1 cellular context compared by ENCODE assay signal in the genomic region with DNA sequence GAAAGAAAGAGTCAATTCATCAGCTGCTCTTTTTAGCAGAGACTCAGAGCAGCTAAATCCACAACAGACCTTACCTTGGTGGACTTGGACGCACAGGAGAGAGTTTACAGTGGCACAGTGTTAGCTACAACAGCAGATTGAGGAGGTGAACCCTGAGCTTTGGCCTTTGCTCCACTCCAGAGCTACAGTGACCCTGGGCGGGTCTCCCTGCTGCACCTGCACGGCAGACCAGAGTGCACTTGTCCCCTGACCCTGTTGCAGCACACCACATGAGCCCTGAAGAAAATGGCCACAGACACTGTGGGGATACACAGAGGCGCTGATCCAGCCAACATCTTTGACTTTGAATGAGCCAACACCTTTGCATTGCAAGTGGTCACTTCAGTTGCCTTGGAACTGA.
TF ChIP-seq lines count a peak whose summit lies in the region.

No MANE protein-coding gene starts in this region.

TF ChIP-seq in HepG2, 621 proteins besides CTCF, POLR2A, EP300 and RAD21 (continued from another document and continues in another):
- TF ChIP-seq, protein P1, sequence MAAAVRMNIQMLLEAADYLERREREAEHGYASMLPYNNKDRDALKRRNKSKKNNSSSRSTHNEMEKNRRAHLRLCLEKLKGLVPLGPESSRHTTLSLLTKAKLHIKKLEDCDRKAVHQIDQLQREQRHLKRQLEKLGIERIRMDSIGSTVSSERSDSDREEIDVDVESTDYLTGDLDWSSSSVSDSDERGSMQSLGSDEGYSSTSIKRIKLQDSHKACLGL (CRISPR knock-in tag; IDR thresholded peaks at IDR 0.05) = no peak
- TF ChIP-seq, protein P2, sequence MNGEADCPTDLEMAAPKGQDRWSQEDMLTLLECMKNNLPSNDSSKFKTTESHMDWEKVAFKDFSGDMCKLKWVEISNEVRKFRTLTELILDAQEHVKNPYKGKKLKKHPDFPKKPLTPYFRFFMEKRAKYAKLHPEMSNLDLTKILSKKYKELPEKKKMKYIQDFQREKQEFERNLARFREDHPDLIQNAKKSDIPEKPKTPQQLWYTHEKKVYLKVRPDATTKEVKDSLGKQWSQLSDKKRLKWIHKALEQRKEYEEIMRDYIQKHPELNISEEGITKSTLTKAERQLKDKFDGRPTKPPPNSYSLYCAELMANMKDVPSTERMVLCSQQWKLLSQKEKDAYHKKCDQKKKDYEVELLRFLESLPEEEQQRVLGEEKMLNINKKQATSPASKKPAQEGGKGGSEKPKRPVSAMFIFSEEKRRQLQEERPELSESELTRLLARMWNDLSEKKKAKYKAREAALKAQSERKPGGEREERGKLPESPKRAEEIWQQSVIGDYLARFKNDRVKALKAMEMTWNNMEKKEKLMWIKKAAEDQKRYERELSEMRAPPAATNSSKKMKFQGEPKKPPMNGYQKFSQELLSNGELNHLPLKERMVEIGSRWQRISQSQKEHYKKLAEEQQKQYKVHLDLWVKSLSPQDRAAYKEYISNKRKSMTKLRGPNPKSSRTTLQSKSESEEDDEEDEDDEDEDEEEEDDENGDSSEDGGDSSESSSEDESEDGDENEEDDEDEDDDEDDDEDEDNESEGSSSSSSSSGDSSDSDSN (CRISPR knock-in tag; IDR thresholded peaks at IDR 0.05) = 0 out of 2 replicates have a peak, but pooled peaks have one; percentile 21
- TF ChIP-seq GFI1 (CRISPR knock-in tag; IDR thresholded peaks at IDR 0.05; ENCODE audit: borderline replicate concordance) = peak; percentile 55; the same call in 1 of the 2 replicates
- TF ChIP-seq KDM2A (CRISPR knock-in tag; IDR thresholded peaks at IDR 0.05; ENCODE audit: borderline replicate concordance, low read depth) = no peak; the same call in 1 of the 2 replicates
- TF ChIP-seq ZNF451 (CRISPR knock-in tag; IDR thresholded peaks at IDR 0.05) = peak; percentile 72; the same call in 1 of the 2 replicates
- TF ChIP-seq, protein P3, sequence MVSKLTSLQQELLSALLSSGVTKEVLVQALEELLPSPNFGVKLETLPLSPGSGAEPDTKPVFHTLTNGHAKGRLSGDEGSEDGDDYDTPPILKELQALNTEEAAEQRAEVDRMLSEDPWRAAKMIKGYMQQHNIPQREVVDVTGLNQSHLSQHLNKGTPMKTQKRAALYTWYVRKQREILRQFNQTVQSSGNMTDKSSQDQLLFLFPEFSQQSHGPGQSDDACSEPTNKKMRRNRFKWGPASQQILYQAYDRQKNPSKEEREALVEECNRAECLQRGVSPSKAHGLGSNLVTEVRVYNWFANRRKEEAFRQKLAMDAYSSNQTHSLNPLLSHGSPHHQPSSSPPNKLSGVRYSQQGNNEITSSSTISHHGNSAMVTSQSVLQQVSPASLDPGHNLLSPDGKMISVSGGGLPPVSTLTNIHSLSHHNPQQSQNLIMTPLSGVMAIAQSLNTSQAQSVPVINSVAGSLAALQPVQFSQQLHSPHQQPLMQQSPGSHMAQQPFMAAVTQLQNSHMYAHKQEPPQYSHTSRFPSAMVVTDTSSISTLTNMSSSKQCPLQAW (CRISPR knock-in tag; IDR thresholded peaks at IDR 0.05) = peak; percentile 78; the same call in 1 of the 2 replicates
- TF ChIP-seq JUNB (CRISPR knock-in tag; IDR thresholded peaks at IDR 0.05; ENCODE audit: borderline replicate concordance) = no peak
- peak; percentile 78; the same call in 1 of the 2 replicates for TF ChIP-seq HOXA3 (CRISPR knock-in tag; IDR thresholded peaks at IDR 0.05)
- TF ChIP-seq RORA (CRISPR knock-in tag; IDR thresholded peaks at IDR 0.05) = no peak
- no peak for TF ChIP-seq CHCHD3 (CRISPR knock-in tag; IDR thresholded peaks at IDR 0.05)
- no peak for TF ChIP-seq ZBTB21 (CRISPR knock-in tag; IDR thresholded peaks at IDR 0.05)
- TF ChIP-seq, protein P4, sequence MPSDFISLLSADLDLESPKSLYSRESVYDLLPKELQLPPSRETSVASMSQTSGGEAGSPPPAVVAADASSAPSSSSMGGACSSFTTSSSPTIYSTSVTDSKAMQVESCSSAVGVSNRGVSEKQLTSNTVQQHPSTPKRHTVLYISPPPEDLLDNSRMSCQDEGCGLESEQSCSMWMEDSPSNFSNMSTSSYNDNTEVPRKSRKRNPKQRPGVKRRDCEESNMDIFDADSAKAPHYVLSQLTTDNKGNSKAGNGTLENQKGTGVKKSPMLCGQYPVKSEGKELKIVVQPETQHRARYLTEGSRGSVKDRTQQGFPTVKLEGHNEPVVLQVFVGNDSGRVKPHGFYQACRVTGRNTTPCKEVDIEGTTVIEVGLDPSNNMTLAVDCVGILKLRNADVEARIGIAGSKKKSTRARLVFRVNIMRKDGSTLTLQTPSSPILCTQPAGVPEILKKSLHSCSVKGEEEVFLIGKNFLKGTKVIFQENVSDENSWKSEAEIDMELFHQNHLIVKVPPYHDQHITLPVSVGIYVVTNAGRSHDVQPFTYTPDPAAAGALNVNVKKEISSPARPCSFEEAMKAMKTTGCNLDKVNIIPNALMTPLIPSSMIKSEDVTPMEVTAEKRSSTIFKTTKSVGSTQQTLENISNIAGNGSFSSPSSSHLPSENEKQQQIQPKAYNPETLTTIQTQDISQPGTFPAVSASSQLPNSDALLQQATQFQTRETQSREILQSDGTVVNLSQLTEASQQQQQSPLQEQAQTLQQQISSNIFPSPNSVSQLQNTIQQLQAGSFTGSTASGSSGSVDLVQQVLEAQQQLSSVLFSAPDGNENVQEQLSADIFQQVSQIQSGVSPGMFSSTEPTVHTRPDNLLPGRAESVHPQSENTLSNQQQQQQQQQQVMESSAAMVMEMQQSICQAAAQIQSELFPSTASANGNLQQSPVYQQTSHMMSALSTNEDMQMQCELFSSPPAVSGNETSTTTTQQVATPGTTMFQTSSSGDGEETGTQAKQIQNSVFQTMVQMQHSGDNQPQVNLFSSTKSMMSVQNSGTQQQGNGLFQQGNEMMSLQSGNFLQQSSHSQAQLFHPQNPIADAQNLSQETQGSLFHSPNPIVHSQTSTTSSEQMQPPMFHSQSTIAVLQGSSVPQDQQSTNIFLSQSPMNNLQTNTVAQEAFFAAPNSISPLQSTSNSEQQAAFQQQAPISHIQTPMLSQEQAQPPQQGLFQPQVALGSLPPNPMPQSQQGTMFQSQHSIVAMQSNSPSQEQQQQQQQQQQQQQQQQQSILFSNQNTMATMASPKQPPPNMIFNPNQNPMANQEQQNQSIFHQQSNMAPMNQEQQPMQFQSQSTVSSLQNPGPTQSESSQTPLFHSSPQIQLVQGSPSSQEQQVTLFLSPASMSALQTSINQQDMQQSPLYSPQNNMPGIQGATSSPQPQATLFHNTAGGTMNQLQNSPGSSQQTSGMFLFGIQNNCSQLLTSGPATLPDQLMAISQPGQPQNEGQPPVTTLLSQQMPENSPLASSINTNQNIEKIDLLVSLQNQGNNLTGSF (CRISPR knock-in tag; IDR thresholded peaks at IDR 0.05) = no peak
- TF ChIP-seq EED (CRISPR knock-in tag; IDR thresholded peaks at IDR 0.05) = no peak
- TF ChIP-seq YEATS2 (CRISPR knock-in tag; IDR thresholded peaks at IDR 0.05; ENCODE audit: borderline replicate concordance) = 0 out of 2 replicates have a peak, but pooled peaks have one; percentile 17
- peak; percentile 37 for TF ChIP-seq TEAD3 (CRISPR knock-in tag; optimal IDR thresholded peaks at IDR 0.05; ENCODE audit: borderline replicate concordance)
- peak; percentile 91 for TF ChIP-seq NR2C2 (CRISPR knock-in tag; IDR thresholded peaks at IDR 0.05; ENCODE audit: borderline replicate concordance)
- no peak for TF ChIP-seq ZNF7 (CRISPR knock-in tag; IDR thresholded peaks at IDR 0.05)
- TF ChIP-seq, protein P5, sequence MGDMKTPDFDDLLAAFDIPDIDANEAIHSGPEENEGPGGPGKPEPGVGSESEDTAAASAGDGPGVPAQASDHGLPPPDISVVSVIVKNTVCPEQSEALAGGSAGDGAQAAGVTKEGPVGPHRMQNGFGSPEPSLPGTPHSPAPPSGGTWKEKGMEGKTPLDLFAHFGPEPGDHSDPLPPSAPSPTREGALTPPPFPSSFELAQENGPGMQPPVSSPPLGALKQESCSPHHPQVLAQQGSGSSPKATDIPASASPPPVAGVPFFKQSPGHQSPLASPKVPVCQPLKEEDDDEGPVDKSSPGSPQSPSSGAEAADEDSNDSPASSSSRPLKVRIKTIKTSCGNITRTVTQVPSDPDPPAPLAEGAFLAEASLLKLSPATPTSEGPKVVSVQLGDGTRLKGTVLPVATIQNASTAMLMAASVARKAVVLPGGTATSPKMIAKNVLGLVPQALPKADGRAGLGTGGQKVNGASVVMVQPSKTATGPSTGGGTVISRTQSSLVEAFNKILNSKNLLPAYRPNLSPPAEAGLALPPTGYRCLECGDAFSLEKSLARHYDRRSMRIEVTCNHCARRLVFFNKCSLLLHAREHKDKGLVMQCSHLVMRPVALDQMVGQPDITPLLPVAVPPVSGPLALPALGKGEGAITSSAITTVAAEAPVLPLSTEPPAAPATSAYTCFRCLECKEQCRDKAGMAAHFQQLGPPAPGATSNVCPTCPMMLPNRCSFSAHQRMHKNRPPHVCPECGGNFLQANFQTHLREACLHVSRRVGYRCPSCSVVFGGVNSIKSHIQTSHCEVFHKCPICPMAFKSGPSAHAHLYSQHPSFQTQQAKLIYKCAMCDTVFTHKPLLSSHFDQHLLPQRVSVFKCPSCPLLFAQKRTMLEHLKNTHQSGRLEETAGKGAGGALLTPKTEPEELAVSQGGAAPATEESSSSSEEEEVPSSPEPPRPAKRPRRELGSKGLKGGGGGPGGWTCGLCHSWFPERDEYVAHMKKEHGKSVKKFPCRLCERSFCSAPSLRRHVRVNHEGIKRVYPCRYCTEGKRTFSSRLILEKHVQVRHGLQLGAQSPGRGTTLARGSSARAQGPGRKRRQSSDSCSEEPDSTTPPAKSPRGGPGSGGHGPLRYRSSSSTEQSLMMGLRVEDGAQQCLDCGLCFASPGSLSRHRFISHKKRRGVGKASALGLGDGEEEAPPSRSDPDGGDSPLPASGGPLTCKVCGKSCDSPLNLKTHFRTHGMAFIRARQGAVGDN (CRISPR knock-in tag; IDR thresholded peaks at IDR 0.05) = peak; percentile 79
- no peak for TF ChIP-seq ZFP37 (CRISPR knock-in tag; IDR thresholded peaks at IDR 0.05; ENCODE audit: borderline replicate concordance)
- TF ChIP-seq HNF4G (IDR thresholded peaks at IDR 0.05; ENCODE audit: borderline replicate concordance, low read depth, low read length) = peak; percentile 99
- peak; percentile 97 for TF ChIP-seq HNF4G (CRISPR knock-in tag; IDR thresholded peaks at IDR 0.05; ENCODE audit: borderline replicate concordance, low read depth)
- TF ChIP-seq ZNF772 (CRISPR knock-in tag; IDR thresholded peaks at IDR 0.05) = 0 out of 2 replicates have a peak, but pooled peaks have one; percentile 58
- TF ChIP-seq BHLHE40 (IDR thresholded peaks at IDR 0.05; ENCODE audit: low read length) = no peak
- TF ChIP-seq SALL1 (CRISPR knock-in tag; IDR thresholded peaks at IDR 0.05) = peak; percentile 96
- no peak for TF ChIP-seq SOX6 (IDR thresholded peaks at IDR 0.05)
- peak; percentile 68 for TF ChIP-seq SOX6 (CRISPR knock-in tag; IDR thresholded peaks at IDR 0.05)
- TF ChIP-seq PPARG (CRISPR knock-in tag; conservative IDR thresholded peaks at IDR 0.05) = peak; percentile 89
- peak; percentile 47 for TF ChIP-seq YY1 (IDR thresholded peaks at IDR 0.05; ENCODE audit: insufficient read depth, insufficient replicate concordance, low read depth, low read length)
- TF ChIP-seq, protein P6, sequence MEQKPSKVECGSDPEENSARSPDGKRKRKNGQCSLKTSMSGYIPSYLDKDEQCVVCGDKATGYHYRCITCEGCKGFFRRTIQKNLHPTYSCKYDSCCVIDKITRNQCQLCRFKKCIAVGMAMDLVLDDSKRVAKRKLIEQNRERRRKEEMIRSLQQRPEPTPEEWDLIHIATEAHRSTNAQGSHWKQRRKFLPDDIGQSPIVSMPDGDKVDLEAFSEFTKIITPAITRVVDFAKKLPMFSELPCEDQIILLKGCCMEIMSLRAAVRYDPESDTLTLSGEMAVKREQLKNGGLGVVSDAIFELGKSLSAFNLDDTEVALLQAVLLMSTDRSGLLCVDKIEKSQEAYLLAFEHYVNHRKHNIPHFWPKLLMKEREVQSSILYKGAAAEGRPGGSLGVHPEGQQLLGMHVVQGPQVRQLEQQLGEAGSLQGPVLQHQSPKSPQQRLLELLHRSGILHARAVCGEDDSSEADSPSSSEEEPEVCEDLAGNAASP (CRISPR knock-in tag; IDR thresholded peaks at IDR 0.05; ENCODE audit: borderline replicate concordance) = no peak
- TF ChIP-seq RXRA (CRISPR knock-in tag; IDR thresholded peaks at IDR 0.05) = peak; percentile 89
- peak; percentile 46; the same call in 1 of the 2 replicates for TF ChIP-seq ZNF788 (CRISPR knock-in tag; IDR thresholded peaks at IDR 0.05; ENCODE audit: borderline replicate concordance)
- no peak for TF ChIP-seq RFX3 (CRISPR knock-in tag; IDR thresholded peaks at IDR 0.05)
- 0 out of 2 replicates have a peak, but pooled peaks have one; percentile 19 for TF ChIP-seq FOXK1 (CRISPR knock-in tag; IDR thresholded peaks at IDR 0.05; ENCODE audit: borderline replicate concordance, low read depth)
- TF ChIP-seq, protein P7, sequence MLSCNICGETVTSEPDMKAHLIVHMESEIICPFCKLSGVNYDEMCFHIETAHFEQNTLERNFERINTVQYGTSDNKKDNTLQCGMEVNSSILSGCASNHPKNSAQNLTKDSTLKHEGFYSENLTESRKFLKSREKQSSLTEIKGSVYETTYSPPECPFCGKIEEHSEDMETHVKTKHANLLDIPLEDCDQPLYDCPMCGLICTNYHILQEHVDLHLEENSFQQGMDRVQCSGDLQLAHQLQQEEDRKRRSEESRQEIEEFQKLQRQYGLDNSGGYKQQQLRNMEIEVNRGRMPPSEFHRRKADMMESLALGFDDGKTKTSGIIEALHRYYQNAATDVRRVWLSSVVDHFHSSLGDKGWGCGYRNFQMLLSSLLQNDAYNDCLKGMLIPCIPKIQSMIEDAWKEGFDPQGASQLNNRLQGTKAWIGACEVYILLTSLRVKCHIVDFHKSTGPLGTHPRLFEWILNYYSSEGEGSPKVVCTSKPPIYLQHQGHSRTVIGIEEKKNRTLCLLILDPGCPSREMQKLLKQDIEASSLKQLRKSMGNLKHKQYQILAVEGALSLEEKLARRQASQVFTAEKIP (CRISPR knock-in tag; IDR thresholded peaks at IDR 0.05; ENCODE audit: borderline replicate concordance) = 0 out of 2 replicates have a peak, but pooled peaks have one; percentile 15
- TF ChIP-seq MXD4 (CRISPR knock-in tag; IDR thresholded peaks at IDR 0.05) = no peak
- TF ChIP-seq MEF2D (CRISPR knock-in tag; IDR thresholded peaks at IDR 0.05) = peak; percentile 77; the same call in 1 of the 2 replicates
- no peak for TF ChIP-seq SIX1 (CRISPR knock-in tag; IDR thresholded peaks at IDR 0.05; ENCODE audit: borderline replicate concordance)
- TF ChIP-seq, protein P8, sequence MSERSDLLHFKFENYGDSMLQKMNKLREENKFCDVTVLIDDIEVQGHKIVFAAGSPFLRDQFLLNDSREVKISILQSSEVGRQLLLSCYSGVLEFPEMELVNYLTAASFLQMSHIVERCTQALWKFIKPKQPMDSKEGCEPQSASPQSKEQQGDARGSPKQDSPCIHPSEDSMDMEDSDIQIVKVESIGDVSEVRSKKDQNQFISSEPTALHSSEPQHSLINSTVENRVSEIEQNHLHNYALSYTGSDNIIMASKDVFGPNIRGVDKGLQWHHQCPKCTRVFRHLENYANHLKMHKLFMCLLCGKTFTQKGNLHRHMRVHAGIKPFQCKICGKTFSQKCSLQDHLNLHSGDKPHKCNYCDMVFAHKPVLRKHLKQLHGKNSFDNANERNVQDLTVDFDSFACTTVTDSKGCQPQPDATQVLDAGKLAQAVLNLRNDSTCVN (CRISPR knock-in tag; IDR thresholded peaks at IDR 0.05; ENCODE audit: borderline replicate concordance) = peak; percentile 47; the same call in 1 of the 2 replicates
- no peak; the same call in 1 of the 2 replicates for TF ChIP-seq ZBTB20 (CRISPR knock-in tag; IDR thresholded peaks at IDR 0.05; ENCODE audit: borderline replicate concordance, low read depth)
- no peak for TF ChIP-seq KMT2A (CRISPR knock-in tag; IDR thresholded peaks at IDR 0.05)
- peak; percentile 51; the same call in 1 of the 2 replicates for TF ChIP-seq IRF2 (CRISPR knock-in tag; IDR thresholded peaks at IDR 0.05)
- TF ChIP-seq CEBPG (CRISPR knock-in tag; IDR thresholded peaks at IDR 0.05) = 0 out of 2 replicates have a peak, but pooled peaks have one; percentile 23
- TF ChIP-seq MAZ (IDR thresholded peaks at IDR 0.05; ENCODE audit: borderline replicate concordance, low read depth, low read length) = no peak
- TF ChIP-seq MAZ (CRISPR knock-in tag; IDR thresholded peaks at IDR 0.05; ENCODE audit: low read depth) = no peak; the same call in 1 of the 2 replicates
